25 cellular contexts compared by ENCODE assay signal in genomic region chr1:22847709-22848108, GRCh38.
"Had no signal": no experiment of that assay in that cellular context is flagged by ENCODE, and none has a peak within 500 bp of the region (broad histone marks: within the 10 kb centered on the region; RNA-seq: fewer than 3 reads in every experiment).

No MANE protein-coding gene starts in this region.

- H3K4me3 ChIP-seq: colonic mucosa, esophagus squamous epithelium, heart right ventricle, left lung, pancreas, right lobe of liver, thoracic aorta, transverse colon, upper lobe of right lung, uterus had no signal

- H3K4me3 Mint-ChIP-seq: naive thymus-derived CD4-positive, alpha-beta T cell; stimulated activated naive B cell treated with anti-CD40 and anti-IgM and Interleukin-4, amounts not matched to agents 10 μg/mL and 1 μg/mL and 100 μg/mL, for 72 hours; stimulated activated naive CD8-positive, alpha-beta T cell treated with anti-CD3 and anti-CD28 coated beads, Interleukin-15, Interleukin-2, amounts not matched to agents 100 ng/mL and 50 ng/mL, for 24 hours had no signal

- DNase-seq: colonic mucosa; dermis blood vessel endothelial cell; effector memory CD4-positive, alpha-beta T cell; esophagus squamous epithelium; foreskin melanocyte; glutamatergic neuron; heart right ventricle; hippocampal formation; left cardiac atrium; left lung; mesenchymal stem cell; midbrain; naive thymus-derived CD4-positive, alpha-beta T cell; pancreas; right lobe of liver; small intestine; stimulated activated CD4-positive, alpha-beta T cell treated with anti-CD3 and anti-CD28 coated beads, Interleukin-15, amount 100 ng/mL, for 24 hours; stimulated activated CD4-positive, alpha-beta T cell treated with anti-CD3 and anti-CD28 coated beads, Interleukin-2, amount 100 ng/mL, for 48 hours; stimulated activated naive B cell treated with anti-CD40 and anti-IgM and Interleukin-4, amounts not matched to agents 10 μg/mL and 1 μg/mL and 100 μg/mL, for 72 hours; transverse colon; upper lobe of right lung; uterus had no signal

- H3K27me3 ChIP-seq: colonic mucosa, pancreas, right lobe of liver, transverse colon, upper lobe of right lung, uterus had no signal

- H3K36me3 Mint-ChIP-seq: naive thymus-derived CD4-positive, alpha-beta T cell; stimulated activated naive B cell treated with anti-CD40 and anti-IgM and Interleukin-4, amounts not matched to agents 10 μg/mL and 1 μg/mL and 100 μg/mL, for 72 hours had no signal

- H3K9me3 Mint-ChIP-seq: naive thymus-derived CD4-positive, alpha-beta T cell; stimulated activated naive B cell treated with anti-CD40 and anti-IgM and Interleukin-4, amounts not matched to agents 10 μg/mL and 1 μg/mL and 100 μg/mL, for 72 hours; stimulated activated naive CD8-positive, alpha-beta T cell treated with anti-CD3 and anti-CD28 coated beads, Interleukin-15, Interleukin-2, amounts not matched to agents 100 ng/mL and 50 ng/mL, for 24 hours had no signal

- H3K9me3 ChIP-seq: colonic mucosa, esophagus squamous epithelium, left lung, neutrophil, pancreas, right lobe of liver, thoracic aorta, transverse colon, upper lobe of right lung, uterus had no signal

- H3K27ac ChIP-seq: colonic mucosa, esophagus squamous epithelium, heart right ventricle, left lung, neutrophil, pancreas, right lobe of liver, thoracic aorta, transverse colon, upper lobe of right lung, uterus had no signal

- H3K36me3 ChIP-seq: colonic mucosa, esophagus squamous epithelium, heart right ventricle, left lung, neutrophil, pancreas, right lobe of liver, thoracic aorta, transverse colon, upper lobe of right lung, uterus had no signal

- ATAC-seq: heart right ventricle; left cardiac atrium; left lung; naive thymus-derived CD4-positive, alpha-beta T cell; pancreas; right lobe of liver; stimulated activated naive B cell treated with anti-CD40 and anti-IgM and Interleukin-4, amounts not matched to agents 10 μg/mL and 1 μg/mL and 100 μg/mL, for 72 hours; upper lobe of right lung had no signal

- H3K4me1 ChIP-seq: colonic mucosa, left lung, pancreas, right lobe of liver, upper lobe of right lung, uterus had no signal

- H3K27ac Mint-ChIP-seq: naive thymus-derived CD4-positive, alpha-beta T cell; stimulated activated naive B cell treated with anti-CD40 and anti-IgM and Interleukin-4, amounts not matched to agents 10 μg/mL and 1 μg/mL and 100 μg/mL, for 72 hours; stimulated activated naive CD8-positive, alpha-beta T cell treated with anti-CD3 and anti-CD28 coated beads, Interleukin-15, Interleukin-2, amounts not matched to agents 100 ng/mL and 50 ng/mL, for 24 hours had no signal
